ENCODE assay signal across 8 cellular contexts in genomic region chr10:98134431-98135221, GRCh38. TPM values are rescaled to one million over a fixed set of nuclear protein-coding genes. Genes with fewer than 3 reads are reported as not detected.
DNase-seq lines count a peak whose midpoint lies in the region; ATAC-seq, FAIRE-seq and TF ChIP-seq lines count a peak whose summit lies in the region.

Gene R3HCC1L (plus strand): TSS chr10:98134657. CDS start chr10:98208115, 73,458 bp downstream.

- peak; percentile 68 for ATAC-seq in GM18873 (IDR thresholded peaks at IDR 0.05; ENCODE audit: low FRiP score, unreplicated experiment)
- peak; percentile 94 for ATAC-seq in HG03135 (IDR thresholded peaks at IDR 0.05; ENCODE audit: unreplicated experiment)
- ATAC-seq in WTC11 = peak; percentile 95

- CTCF ChIA-PET in WTC11 (lab: Charles Lee) = interaction anchor here (0.8 to 1.7 kb wide), 7 partner anchors 36 to 372 kb away, joined by 3 to 17 read pairs (median 3); no protein-coding TSS in a partner anchor

- H3K4me1 Mint-ChIP-seq in WTC11 = peaks cover 31% of the 10 kb centered on the region
- H3K4me1 Mint-ChIP-seq in immature natural killer cell = peaks cover 37 to 56% of the 10 kb centered on the region in 2 donors

- peak; percentile 28 for FAIRE-seq in bronchial epithelial cell (lab: Jason Lieb, UNC)

- H3K4me3 ChIP-seq in bronchial epithelial cell (ENCODE audit: low read depth, low read length) = peak within 1 kb of the TSS; percentile 94

- H3K27ac Mint-ChIP-seq in WTC11 = peak within 1 kb of the TSS; percentile 87
- H3K27ac Mint-ChIP-seq in immature natural killer cell = peak within 1 kb of the TSS; percentile 90 to 99 (median 95)

- POLR2A ChIA-PET in WTC11 (lab: Charles Lee) = interaction anchor here (0.9 to 1.2 kb wide), 4 partner anchors 9 to 114 kb away, joined by 3 read pairs; no protein-coding TSS in a partner anchor

- TF ChIP-seq CTCF in WTC11 (IDR thresholded peaks at IDR 0.05) (no peak), bronchial epithelial cell (IDR thresholded peaks at IDR 0.05; ENCODE audit: insufficient read depth, low read length, severe bottlenecking) (no peak)

- H3K36me3 ChIP-seq in bronchial epithelial cell (ENCODE audit: control insufficient read depth, insufficient read depth, low read length) = no peaks in the 10 kb centered on the region

- peaks cover 27% of the 10 kb centered on the region for H3K9me3 Mint-ChIP-seq in WTC11
- no peaks in the 10 kb centered on the region for H3K9me3 Mint-ChIP-seq in immature natural killer cell

- peak within 1 kb of the TSS; percentile 92 for H3K4me3 Mint-ChIP-seq in WTC11
- H3K4me3 Mint-ChIP-seq in immature natural killer cell = peak within 1 kb of the TSS; percentile 82 to 96 (median 93)

- no peaks in the 10 kb centered on the region for H3K27me3 ChIP-seq in bronchial epithelial cell (ENCODE audit: control insufficient read depth, insufficient read depth, low read length)

- H3K36me3 Mint-ChIP-seq in WTC11 (peaks cover 18% of the 10 kb centered on the region), immature natural killer cell (no peaks in the 10 kb centered on the region)

- H3K27me3 Mint-ChIP-seq in WTC11 (ENCODE audit: low read depth) = no peaks in the 10 kb centered on the region
- H3K27me3 Mint-ChIP-seq in immature natural killer cell (ENCODE audit: low read depth in 3 of 3) = peaks cover 0 to 5% (median 3%) of the 10 kb centered on the region in 3 donors

- DNase-seq in AG08395 (ENCODE audit: low spot score) (peak; percentile 93), NCI-H2227 (lab: John Stamatoyannopoulos, UW; ENCODE audit: unreplicated experiment) (peak; percentile 94), WTC11 (ENCODE audit: low spot score) (peak; percentile 93), bronchial epithelial cell (ENCODE audit: low read depth) (peak; percentile 77), immature natural killer cell (peak; percentile 84 to 86 (median 85)), smooth muscle cell of the brain vasculature (ENCODE audit: low read depth, low spot score) (peak; percentile 63)

TF ChIP-seq in WTC11, 78 proteins besides CTCF, POLR2A, EP300 and RAD21 (continues in another document):
- TF ChIP-seq NFE2L1 (CRISPR knock-in tag; IDR thresholded peaks at IDR 0.05) = no peak
- TF ChIP-seq, protein P1, sequence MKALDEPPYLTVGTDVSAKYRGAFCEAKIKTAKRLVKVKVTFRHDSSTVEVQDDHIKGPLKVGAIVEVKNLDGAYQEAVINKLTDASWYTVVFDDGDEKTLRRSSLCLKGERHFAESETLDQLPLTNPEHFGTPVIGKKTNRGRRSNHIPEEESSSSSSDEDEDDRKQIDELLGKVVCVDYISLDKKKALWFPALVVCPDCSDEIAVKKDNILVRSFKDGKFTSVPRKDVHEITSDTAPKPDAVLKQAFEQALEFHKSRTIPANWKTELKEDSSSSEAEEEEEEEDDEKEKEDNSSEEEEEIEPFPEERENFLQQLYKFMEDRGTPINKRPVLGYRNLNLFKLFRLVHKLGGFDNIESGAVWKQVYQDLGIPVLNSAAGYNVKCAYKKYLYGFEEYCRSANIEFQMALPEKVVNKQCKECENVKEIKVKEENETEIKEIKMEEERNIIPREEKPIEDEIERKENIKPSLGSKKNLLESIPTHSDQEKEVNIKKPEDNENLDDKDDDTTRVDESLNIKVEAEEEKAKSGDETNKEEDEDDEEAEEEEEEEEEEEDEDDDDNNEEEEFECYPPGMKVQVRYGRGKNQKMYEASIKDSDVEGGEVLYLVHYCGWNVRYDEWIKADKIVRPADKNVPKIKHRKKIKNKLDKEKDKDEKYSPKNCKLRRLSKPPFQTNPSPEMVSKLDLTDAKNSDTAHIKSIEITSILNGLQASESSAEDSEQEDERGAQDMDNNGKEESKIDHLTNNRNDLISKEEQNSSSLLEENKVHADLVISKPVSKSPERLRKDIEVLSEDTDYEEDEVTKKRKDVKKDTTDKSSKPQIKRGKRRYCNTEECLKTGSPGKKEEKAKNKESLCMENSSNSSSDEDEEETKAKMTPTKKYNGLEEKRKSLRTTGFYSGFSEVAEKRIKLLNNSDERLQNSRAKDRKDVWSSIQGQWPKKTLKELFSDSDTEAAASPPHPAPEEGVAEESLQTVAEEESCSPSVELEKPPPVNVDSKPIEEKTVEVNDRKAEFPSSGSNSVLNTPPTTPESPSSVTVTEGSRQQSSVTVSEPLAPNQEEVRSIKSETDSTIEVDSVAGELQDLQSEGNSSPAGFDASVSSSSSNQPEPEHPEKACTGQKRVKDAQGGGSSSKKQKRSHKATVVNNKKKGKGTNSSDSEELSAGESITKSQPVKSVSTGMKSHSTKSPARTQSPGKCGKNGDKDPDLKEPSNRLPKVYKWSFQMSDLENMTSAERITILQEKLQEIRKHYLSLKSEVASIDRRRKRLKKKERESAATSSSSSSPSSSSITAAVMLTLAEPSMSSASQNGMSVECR (CRISPR knock-in tag; IDR thresholded peaks at IDR 0.05; ENCODE audit: borderline replicate concordance) = peak; percentile 51; the same call in 1 of the 2 replicates
- TF ChIP-seq FOXK1 (CRISPR knock-in tag; IDR thresholded peaks at IDR 0.05) = peak; percentile 83; the same call in 1 of the 2 replicates
- TF ChIP-seq MXD4 (CRISPR knock-in tag; IDR thresholded peaks at IDR 0.05; ENCODE audit: borderline replicate concordance) = no peak
- TF ChIP-seq NFATC4 (CRISPR knock-in tag; IDR thresholded peaks at IDR 0.05) = no peak
- TF ChIP-seq, protein P2, sequence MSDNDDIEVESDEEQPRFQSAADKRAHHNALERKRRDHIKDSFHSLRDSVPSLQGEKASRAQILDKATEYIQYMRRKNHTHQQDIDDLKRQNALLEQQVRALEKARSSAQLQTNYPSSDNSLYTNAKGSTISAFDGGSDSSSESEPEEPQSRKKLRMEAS (CRISPR knock-in tag; IDR thresholded peaks at IDR 0.05) = no peak
- no peak for TF ChIP-seq ATF1 (CRISPR knock-in tag; IDR thresholded peaks at IDR 0.05)
- no peak for TF ChIP-seq ZNF317 (CRISPR knock-in tag; IDR thresholded peaks at IDR 0.05; ENCODE audit: borderline replicate concordance, low read depth)
- TF ChIP-seq TEAD1 (CRISPR knock-in tag; IDR thresholded peaks at IDR 0.05) = no peak
- no peak for TF ChIP-seq ZNF281 (CRISPR knock-in tag; IDR thresholded peaks at IDR 0.05)
- no peak for TF ChIP-seq CREB1 (CRISPR knock-in tag; IDR thresholded peaks at IDR 0.05)
- no peak for TF ChIP-seq ELF4 (CRISPR knock-in tag; IDR thresholded peaks at IDR 0.05; ENCODE audit: low read depth)
- no peak for TF ChIP-seq OVOL2 (CRISPR knock-in tag; IDR thresholded peaks at IDR 0.05; ENCODE audit: borderline replicate concordance)
- no peak for TF ChIP-seq ZNF423 (CRISPR knock-in tag; IDR thresholded peaks at IDR 0.05)
- TF ChIP-seq CREM (CRISPR knock-in tag; IDR thresholded peaks at IDR 0.05) = peak; percentile 77
- TF ChIP-seq NFYB (CRISPR knock-in tag; conservative IDR thresholded peaks at IDR 0.05; ENCODE audit: low read depth) = no peak
- TF ChIP-seq, protein P3, sequence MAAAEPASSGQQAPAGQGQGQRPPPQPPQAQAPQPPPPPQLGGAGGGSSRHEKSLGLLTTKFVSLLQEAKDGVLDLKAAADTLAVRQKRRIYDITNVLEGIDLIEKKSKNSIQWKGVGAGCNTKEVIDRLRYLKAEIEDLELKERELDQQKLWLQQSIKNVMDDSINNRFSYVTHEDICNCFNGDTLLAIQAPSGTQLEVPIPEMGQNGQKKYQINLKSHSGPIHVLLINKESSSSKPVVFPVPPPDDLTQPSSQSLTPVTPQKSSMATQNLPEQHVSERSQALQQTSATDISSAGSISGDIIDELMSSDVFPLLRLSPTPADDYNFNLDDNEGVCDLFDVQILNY (CRISPR knock-in tag; IDR thresholded peaks at IDR 0.05) = peak; percentile 87; the same call in 1 of the 2 replicates
- TF ChIP-seq ATF6 (CRISPR knock-in tag; IDR thresholded peaks at IDR 0.05) = no peak
- no peak for TF ChIP-seq SMAD4 (CRISPR knock-in tag; IDR thresholded peaks at IDR 0.05)
- no peak for TF ChIP-seq GABPB1 (CRISPR knock-in tag; IDR thresholded peaks at IDR 0.05)
- TF ChIP-seq SP1 (CRISPR knock-in tag; conservative IDR thresholded peaks at IDR 0.05) = peak; percentile 98
- TF ChIP-seq TP53 (CRISPR knock-in tag; IDR thresholded peaks at IDR 0.05) = no peak

RNA-seq across cellular contexts. Expression of gene R3HCC1L, which starts in this region (rescaled TPM):
- total RNA-seq in WTC11 (2021) (14.0 to 15.0 TPM (median 14.7 TPM) in 3 replicates), bronchial epithelial cell (13.7 and 15.7 TPM in 2 replicates)
- 10 to 100 TPM in 1 of 3 donors, 1 to 10 TPM in 1, under 1 TPM in 1; 0.22 to 13.9 (median 8.1) TPM for polyA plus RNA-seq in immature natural killer cell

Comparison
In these comparisons a context has a peak if more than half of its experiments do, and no peak if none do; other contexts are left out.
1. Peak in every context shown above with its lines: DNase-seq, ATAC-seq and H3K4me3 ChIP-seq.